27 cellular contexts compared by ENCODE assay signal in the genomic region with DNA sequence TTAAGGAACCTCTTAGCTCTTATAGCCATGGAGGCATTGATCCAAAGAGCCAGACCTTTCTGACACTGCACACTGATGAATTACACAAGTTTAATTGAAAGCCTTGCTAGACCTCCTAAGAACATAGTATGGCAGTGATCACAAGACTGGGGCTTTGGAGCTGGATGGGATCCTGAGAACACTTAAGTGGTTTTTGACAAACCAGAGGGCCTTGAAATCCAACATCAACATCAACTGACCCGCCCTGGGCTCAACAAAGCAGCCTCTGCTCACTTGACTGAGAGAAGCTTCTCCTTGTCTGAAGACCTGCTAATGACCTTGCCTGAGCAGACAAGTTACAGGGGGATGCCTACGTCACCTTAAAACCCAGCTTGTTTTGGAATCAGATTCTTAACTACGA.
"Had no signal": no experiment of that assay in that cellular context is flagged by ENCODE, and none has a peak within 500 bp of the region (broad histone marks: within the 10 kb centered on the region; RNA-seq: fewer than 3 reads in every experiment).

No MANE protein-coding gene starts in this region.

- H3K4me3 ChIP-seq: colonic mucosa, coronary artery, dorsolateral prefrontal cortex, esophagus squamous epithelium, gastrocnemius medialis, gastroesophageal sphincter, heart left ventricle, heart right ventricle had no signal

- ATAC-seq: effector memory CD8-positive, alpha-beta T cell; esophagus mucosa; foreskin keratinocyte; gastrocnemius medialis; gastroesophageal sphincter; heart left ventricle; heart right ventricle had no signal

- FAIRE-seq: colon, endometrium, endothelial cell of umbilical vein, frontal cortex had no signal

- H3K27ac ChIP-seq: colonic mucosa, coronary artery, epithelial cell of prostate, esophagus squamous epithelium, foreskin keratinocyte, gastrocnemius medialis, gastroesophageal sphincter, heart left ventricle, heart right ventricle had no signal

- H3K4me1 ChIP-seq: colonic mucosa, esophagus squamous epithelium, foreskin keratinocyte, gastrocnemius medialis, gastroesophageal sphincter, heart left ventricle had no signal

- H3K36me3 ChIP-seq: colonic mucosa, esophagus squamous epithelium, gastrocnemius medialis, gastroesophageal sphincter, heart left ventricle, heart right ventricle had no signal

- H3K9me3 ChIP-seq: colonic mucosa, gastrocnemius medialis had no signal

- DNase-seq: colonic mucosa; cortex of kidney; dermis blood vessel endothelial cell; dorsolateral prefrontal cortex; effector CD4-positive, alpha-beta T cell; effector CD8-positive, alpha-beta T cell; effector memory CD4-positive, alpha-beta T cell; effector memory CD8-positive, alpha-beta T cell; endodermal cell; erythroblast; esophagus squamous epithelium; foreskin fibroblast; foreskin keratinocyte; foreskin melanocyte; gastrocnemius medialis; glutamatergic neuron; head of caudate nucleus; heart left ventricle; heart right ventricle had no signal

- H3K27me3 ChIP-seq: colonic mucosa, dorsolateral prefrontal cortex, esophagus squamous epithelium, foreskin keratinocyte, gastrocnemius medialis, gastroesophageal sphincter, heart left ventricle, heart right ventricle had no signal
